15 cellular contexts compared by ENCODE assay signal in genomic region chr11:21988477-21988876, GRCh38.
DNase-seq lines count a peak whose midpoint lies in the region; ATAC-seq and TF ChIP-seq lines count a peak whose summit lies in the region.
"Had no signal": no experiment of that assay in that cellular context is flagged by ENCODE, and none has a peak within 500 bp of the region (broad histone marks: within the 10 kb centered on the region; RNA-seq: fewer than 3 reads in every experiment).

No MANE protein-coding gene starts in this region.

- H3K4me1 Mint-ChIP-seq in type B pancreatic cell (ENCODE audit: unreplicated experiment): no peaks in the 10 kb centered on the region
- H3K4me1 Mint-ChIP-seq: activated naive CD8-positive, alpha-beta T cell treated with anti-CD3 and anti-CD28 coated beads, Interleukin-2, amount 50 U/mL, for 24 hours; neural crest cell had no signal

- no peak overlapping the region for H3K27ac Mint-ChIP-seq in type B pancreatic cell
- H3K27ac Mint-ChIP-seq: activated naive CD8-positive, alpha-beta T cell treated with anti-CD3 and anti-CD28 coated beads, Interleukin-2, amount 50 U/mL, for 24 hours had no signal

- peaks cover 6% of the 10 kb centered on the region for H3K27me3 Mint-ChIP-seq in type B pancreatic cell
- H3K27me3 Mint-ChIP-seq: activated naive CD8-positive, alpha-beta T cell treated with anti-CD3 and anti-CD28 coated beads, Interleukin-2, amount 50 U/mL, for 24 hours had no signal

- H3K4me3 Mint-ChIP-seq in type B pancreatic cell: no peak overlapping the region
- H3K4me3 Mint-ChIP-seq: activated naive CD8-positive, alpha-beta T cell treated with anti-CD3 and anti-CD28 coated beads, Interleukin-2, amount 50 U/mL, for 24 hours; neural crest cell had no signal

- no peaks in the 10 kb centered on the region for H3K9me3 Mint-ChIP-seq in type B pancreatic cell
- H3K9me3 Mint-ChIP-seq: activated naive CD8-positive, alpha-beta T cell treated with anti-CD3 and anti-CD28 coated beads, Interleukin-2, amount 50 U/mL, for 24 hours; neural crest cell had no signal

- ATAC-seq in GM19397 (IDR thresholded peaks at IDR 0.05; ENCODE audit: unreplicated experiment): no peak
- ATAC-seq: activated naive CD8-positive, alpha-beta T cell treated with anti-CD3 and anti-CD28 coated beads, Interleukin-2, amount 50 U/mL, for 24 hours had no signal

- peak; percentile 23 to 48 for DNase-seq in NCI-H2081 (lab: John Stamatoyannopoulos, UW)
- DNase-seq in NCI-H2081 treated with DMSO at 0.1 percent for 48 hours (lab: John Stamatoyannopoulos, UW): no peak
- peak; percentile 13 for DNase-seq in NCI-H1105 (lab: John Stamatoyannopoulos, UW)
- peak; percentile 2 for DNase-seq in astrocyte of the hippocampus (ENCODE audit: low read depth, low spot score)
- DNase-seq in putamen (ENCODE audit: low spot score): peak; percentile 12
- no peak for DNase-seq in type B pancreatic cell (ENCODE audit: extremely low spot score, unreplicated experiment)
- DNase-seq in activated CD4-positive, alpha-beta T cell treated with anti-CD3 and anti-CD28 coated beads, Interleukin-2, amount 50 U/mL, for 48 hours: no peak
- DNase-seq: activated CD8-positive, alpha-beta memory T cell treated with anti-CD3 and anti-CD28 coated beads, Interleukin-2, amount 50 U/mL, for 4 hours; activated naive CD8-positive, alpha-beta T cell treated with anti-CD3 and anti-CD28 coated beads, Interleukin-2, amount 50 U/mL, for 24 hours; dermis blood vessel endothelial cell; foreskin fibroblast; NCI-H1930; Peyer's patch had no signal

- no peak for TF ChIP-seq CTCF in type B pancreatic cell (conservative IDR thresholded peaks at IDR 0.05)

- H3K36me3 Mint-ChIP-seq in type B pancreatic cell: no peaks in the 10 kb centered on the region

Comparison
In these comparisons a context has a peak if more than half of its experiments do, and no peak if none do; other contexts are left out.
1. DNase-seq: peak in NCI-H2081 (2 of 2), NCI-H1105 (single experiment), astrocyte of the hippocampus (single experiment) and putamen (single experiment); none in NCI-H2081 treated with DMSO at 0.1 percent for 48 hours (single experiment), type B pancreatic cell (single experiment) and activated CD4-positive, alpha-beta T cell treated with anti-CD3 and anti-CD28 coated beads, Interleukin-2, amount 50 U/mL, for 48 hours (0 of 2).